19 cellular contexts compared by ENCODE assay signal in the genomic region with DNA sequence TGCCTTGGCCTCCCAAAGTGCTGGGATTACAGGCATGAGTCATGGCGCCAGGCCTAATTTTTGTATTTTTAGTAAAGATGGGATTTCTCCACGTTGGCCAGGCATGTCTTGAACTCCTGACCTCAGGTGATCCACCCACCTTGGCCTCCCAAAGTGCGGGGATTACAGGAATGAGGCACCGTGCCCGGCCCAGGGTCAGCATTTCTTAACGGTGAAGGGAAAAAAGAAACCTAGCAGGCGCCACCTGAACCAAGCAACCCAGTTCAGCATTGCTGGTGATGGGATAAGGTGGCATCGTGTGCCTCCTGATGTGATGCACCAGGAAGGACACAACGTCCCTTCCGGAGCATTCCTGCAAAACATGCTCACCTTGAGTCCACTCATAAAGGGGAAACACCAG. TPM values are rescaled to one million over a fixed set of nuclear protein-coding genes. Genes with fewer than 3 reads are reported as not detected.
A peak's percentile ranks its signal among the peaks of the same experiment; 100 is the strongest.
DNase-seq lines count a peak whose midpoint lies in the region; ATAC-seq and TF ChIP-seq lines count a peak whose summit lies in the region.
"Had no signal": no experiment of that assay in that cellular context is flagged by ENCODE, and none has a peak within 500 bp of the region (broad histone marks: within the 10 kb centered on the region; RNA-seq: fewer than 3 reads in every experiment).

No MANE protein-coding gene starts in this region.

- H3K36me3 ChIP-seq in MG63, result peaks cover 7% of the 10 kb centered on the region; the same call in 1 of the 2 replicates
- H3K36me3 ChIP-seq: BLaER1 had no signal

- TF ChIP-seq CTCF in natural killer cell (IDR thresholded peaks at IDR 0.05), result no peak
- TF ChIP-seq CTCF in chondrocyte (IDR thresholded peaks at IDR 0.05), result no peak
- TF ChIP-seq CTCF in osteocyte (IDR thresholded peaks at IDR 0.05), result no peak

- intact Hi-C loops in natural killer cell (cut with micrococcal nuclease), result no loop called here

- H3K9me3 ChIP-seq in MG63, result no peaks in the 10 kb centered on the region
- H3K9me3 ChIP-seq: BLaER1 had no signal

- ATAC-seq in natural killer cell, result no peak
- ATAC-seq in natural killer cell treated with Interleukin-12 subunit alpha and Interleukin-12 subunit beta and Interleukin-15 and Interleukin-18, amount 100 ng/mL, for 72 hours, result no peak
- ATAC-seq: CD8-positive, alpha-beta T cell; HCT116 had no signal

- no peaks in the 10 kb centered on the region for H3K9me3 Mint-ChIP-seq in natural killer cell
- no peaks in the 10 kb centered on the region for H3K9me3 Mint-ChIP-seq in natural killer cell treated with Interleukin-12 subunit alpha and Interleukin-12 subunit beta and Interleukin-15 and Interleukin-18, amount 100 ng/mL, for 72 hours
- peaks cover 3% of the 10 kb centered on the region for H3K9me3 Mint-ChIP-seq in chondrocyte (ENCODE audit: low read depth)
- H3K9me3 Mint-ChIP-seq in osteocyte (ENCODE audit: unreplicated experiment), result no peaks in the 10 kb centered on the region
- H3K9me3 Mint-ChIP-seq: CD8-positive, alpha-beta T cell; HFFc6 had no signal

- no peak overlapping the region for H3K4me3 ChIP-seq in MG63
- H3K4me3 ChIP-seq: BLaER1 had no signal

- no peak for DNase-seq in natural killer cell
- no peak for DNase-seq in natural killer cell treated with Interleukin-12 subunit alpha and Interleukin-12 subunit beta and Interleukin-15 and Interleukin-18, amount 100 ng/mL, for 72 hours (ENCODE audit: low spot score)
- peak; percentile 76 for DNase-seq in chondrocyte (ENCODE audit: low spot score)
- DNase-seq in osteocyte (ENCODE audit: extremely low spot score, unreplicated experiment), result peak; percentile 69
- no peak for DNase-seq in MG63
- no peak for DNase-seq in RKO (ENCODE audit: low spot score)
- no peak for DNase-seq in OCI-M1 (lab: John Stamatoyannopoulos, UW)
- DNase-seq: 8988T; Calu3; CD8-positive, alpha-beta T cell; DMS79 treated with DMSO at 0.1 percent for 48 hours; GF-D8; GOT3; H7; HFFc6 had no signal

- no peak overlapping the region for H3K27ac Mint-ChIP-seq in natural killer cell
- peak overlapping the region in 1 of 2 donors; percentile 37 for H3K27ac Mint-ChIP-seq in natural killer cell treated with Interleukin-12 subunit alpha and Interleukin-12 subunit beta and Interleukin-15 and Interleukin-18, amount 100 ng/mL, for 72 hours
- H3K27ac Mint-ChIP-seq in chondrocyte (ENCODE audit: unreplicated experiment), result no peak overlapping the region
- no peak overlapping the region for H3K27ac Mint-ChIP-seq in osteocyte (ENCODE audit: unreplicated experiment)
- H3K27ac Mint-ChIP-seq: CD8-positive, alpha-beta T cell; HFFc6 had no signal

- 0 out of 2 replicates have a peak, but pooled peaks cover 3% of the 10 kb centered on the region for H3K27me3 ChIP-seq in MG63
- H3K27me3 ChIP-seq: BLaER1 had no signal

- H3K36me3 Mint-ChIP-seq in natural killer cell (no peaks in the 10 kb centered on the region), chondrocyte (ENCODE audit: low read depth) (no peaks in the 10 kb centered on the region), osteocyte (ENCODE audit: unreplicated experiment) (no peaks in the 10 kb centered on the region)
- no peaks in the 10 kb centered on the region for H3K36me3 Mint-ChIP-seq in natural killer cell treated with Interleukin-12 subunit alpha and Interleukin-12 subunit beta and Interleukin-15 and Interleukin-18, amount 100 ng/mL, for 72 hours

- H3K4me1 Mint-ChIP-seq in natural killer cell (peaks cover 0 to 16% of the 10 kb centered on the region in 2 donors), chondrocyte (ENCODE audit: low read depth) (peaks cover 19% of the 10 kb centered on the region), osteocyte (ENCODE audit: unreplicated experiment) (peaks cover 16% of the 10 kb centered on the region)
- H3K4me1 Mint-ChIP-seq in natural killer cell treated with Interleukin-12 subunit alpha and Interleukin-12 subunit beta and Interleukin-15 and Interleukin-18, amount 100 ng/mL, for 72 hours (ENCODE audit: low read depth in 2 of 2), result peaks cover 4 to 6% of the 10 kb centered on the region in 2 donors

- peak overlapping the region; percentile 65 for H3K4me3 Mint-ChIP-seq in natural killer cell
- no peak overlapping the region for H3K4me3 Mint-ChIP-seq in natural killer cell treated with Interleukin-12 subunit alpha and Interleukin-12 subunit beta and Interleukin-15 and Interleukin-18, amount 100 ng/mL, for 72 hours
- no peak overlapping the region for H3K4me3 Mint-ChIP-seq in chondrocyte (ENCODE audit: unreplicated experiment)
- H3K4me3 Mint-ChIP-seq in osteocyte (ENCODE audit: unreplicated experiment), result no peak overlapping the region
- H3K4me3 Mint-ChIP-seq: CD14-positive monocyte; CD8-positive, alpha-beta T cell; HFFc6 had no signal

- H3K27me3 Mint-ChIP-seq in natural killer cell (ENCODE audit: low read depth in 2 of 2) (no peaks in the 10 kb centered on the region), chondrocyte (ENCODE audit: low read depth) (no peaks in the 10 kb centered on the region), osteocyte (ENCODE audit: unreplicated experiment) (no peaks in the 10 kb centered on the region)
- no peaks in the 10 kb centered on the region for H3K27me3 Mint-ChIP-seq in natural killer cell treated with Interleukin-12 subunit alpha and Interleukin-12 subunit beta and Interleukin-15 and Interleukin-18, amount 100 ng/mL, for 72 hours

RNA-seq across cellular contexts. Expression of a gene that starts 2.2 kb away (rescaled TPM):
- 100 to 1,000 TPM; 117 to 125 (median 118) TPM for total RNA-seq in natural killer cell
- 10 to 100 TPM; 52.2 to 73.5 TPM for total RNA-seq in natural killer cell treated with Interleukin-12 subunit alpha and Interleukin-12 subunit beta and Interleukin-15 and Interleukin-18, amount 100 ng/mL, for 72 hours
- 81.7 to 97.0 TPM (median 95.2 TPM) in 3 replicates for total RNA-seq in chondrocyte
- 177 and 179 TPM in 2 replicates for total RNA-seq in osteocyte
- total RNA-seq in MG63 (2014; rRNA removed; shearing (Covaris generic); ENCODE audit: low replicate concordance), result 32.7 and 115 TPM in 2 replicates

RNA-seq across cellular contexts. Expression of a gene that starts 11.7 kb away (rescaled TPM):
- total RNA-seq in natural killer cell (under 1 TPM in 1 of 3 donors, not detected in 2; 0.31 TPM), chondrocyte (not detected in 3 replicates), osteocyte (not detected in 2 replicates)
- under 1 TPM in 1 of 2 donors, not detected in 1; 0.39 TPM for total RNA-seq in natural killer cell treated with Interleukin-12 subunit alpha and Interleukin-12 subunit beta and Interleukin-15 and Interleukin-18, amount 100 ng/mL, for 72 hours
- total RNA-seq in MG63 (2014; rRNA removed; shearing (Covaris generic); ENCODE audit: low replicate concordance), result not detected in 2 replicates
- total RNA-seq: A673; Calu3; CD8-positive, alpha-beta T cell; H7 had no signal

RNA-seq across cellular contexts. Expression of a gene that starts 16.1 kb away (rescaled TPM):
- total RNA-seq in natural killer cell, result 10 to 100 TPM; 45.5 to 50.0 (median 46.5) TPM
- total RNA-seq in natural killer cell treated with Interleukin-12 subunit alpha and Interleukin-12 subunit beta and Interleukin-15 and Interleukin-18, amount 100 ng/mL, for 72 hours, result 100 to 1,000 TPM in 1 of 2 donors, 10 to 100 TPM in 1; 55.5 to 156 TPM
- 19.3 to 30.9 TPM (median 21.7 TPM) in 3 replicates for total RNA-seq in chondrocyte
- total RNA-seq in osteocyte, result 35.7 and 37.8 TPM in 2 replicates
- total RNA-seq in MG63 (2014; rRNA removed; shearing (Covaris generic); ENCODE audit: low replicate concordance), result 21.2 and 48.7 TPM in 2 replicates

RNA-seq across cellular contexts. Expression of a gene that starts 32.7 kb away (rescaled TPM):
- total RNA-seq in natural killer cell, result 1 to 10 TPM in 2 of 3 donors, under 1 TPM in 1; 0.88 to 1.8 (median 1.6) TPM
- total RNA-seq in natural killer cell treated with Interleukin-12 subunit alpha and Interleukin-12 subunit beta and Interleukin-15 and Interleukin-18, amount 100 ng/mL, for 72 hours, result 1 to 10 TPM in 1 of 2 donors, under 1 TPM in 1; 0.38 to 3.6 TPM
- 0.51 to 2.0 TPM (median 1.3 TPM) in 3 replicates for total RNA-seq in chondrocyte
- total RNA-seq in osteocyte, result 1.0 and 2.5 TPM in 2 replicates
- 2.9 and 5.6 TPM in 2 replicates for total RNA-seq in MG63 (2014; rRNA removed; shearing (Covaris generic); ENCODE audit: low replicate concordance)
- total RNA-seq: H7 had no signal

RNA-seq across cellular contexts. Expression of a gene that starts 46.2 kb away (rescaled TPM):
- total RNA-seq in natural killer cell, result under 1 TPM; 0.68 to 0.96 (median 0.83) TPM
- total RNA-seq in natural killer cell treated with Interleukin-12 subunit alpha and Interleukin-12 subunit beta and Interleukin-15 and Interleukin-18, amount 100 ng/mL, for 72 hours, result 1 to 10 TPM in 1 of 2 donors, under 1 TPM in 1; 0.98 to 1.2 TPM
- not detected in 3 replicates for total RNA-seq in chondrocyte
- not detected in 2 replicates for total RNA-seq in osteocyte
- not detected in 2 replicates for total RNA-seq in MG63 (2014; rRNA removed; shearing (Covaris generic); ENCODE audit: low replicate concordance)
- total RNA-seq: A673, Calu3, H7, HFFc6 had no signal

Comparison
In these comparisons a context has a peak if more than half of its experiments do, and no peak if none do; other contexts are left out.
1. DNase-seq: peak in chondrocyte (single experiment) and osteocyte (single experiment); none in natural killer cell (single experiment), natural killer cell treated with Interleukin-12 subunit alpha and Interleukin-12 subunit beta and Interleukin-15 and Interleukin-18, amount 100 ng/mL, for 72 hours (single experiment), MG63 (single experiment), RKO (single experiment) and OCI-M1 (single experiment).